30 cellular contexts compared by ENCODE assay signal in genomic region chr16:80778707-80779106, GRCh38.
"Had no signal": no experiment of that assay in that cellular context is flagged by ENCODE, and none has a peak within 500 bp of the region (broad histone marks: within the 10 kb centered on the region; RNA-seq: fewer than 3 reads in every experiment).

No MANE protein-coding gene starts in this region.

- H3K4me3 Mint-ChIP-seq: activated naive CD8-positive, alpha-beta T cell treated with anti-CD3 and anti-CD28 coated beads, Interleukin-2, amount 50 U/mL, for 24 hours; activated T-helper 1 cell treated with anti-CD3 and anti-CD28 coated beads, Interleukin-12 subunit alpha, Interleukin-12 subunit beta, Interleukin-2, Interleukin-4 antibody, amounts not matched to agents 30 ng/mL and 10 ng/mL and 1 ng/mL, durations not matched to agents 14 hours and 24 hours and 36 hours; central memory CD8-positive, alpha-beta T cell; dendritic cell treated with granulocyte-macrophage colony-stimulating factor and Interleukin-4, amounts not matched to agents 40 ng/mL and 50 ng/mL, for 4 days; memory B cell; naive thymus-derived CD4-positive, alpha-beta T cell; neural crest cell had no signal

- FAIRE-seq: bronchial epithelial cell, TTC549 had no signal

- H3K27ac ChIP-seq: gastroesophageal sphincter, hepatocyte, parathyroid adenoma, psoas muscle, right atrium auricular region, spleen, suprapubic skin, tibial nerve, VCaP had no signal

- H3K27me3 ChIP-seq: gastroesophageal sphincter, hepatocyte, right atrium auricular region, spleen, suprapubic skin, tibial nerve had no signal

- H3K9ac ChIP-seq: parathyroid adenoma had no signal

- H2AFZ ChIP-seq: hepatocyte, parathyroid adenoma had no signal

- H3K36me3 ChIP-seq: gastroesophageal sphincter, right atrium auricular region, spleen, suprapubic skin, tibial nerve had no signal

- H3K4me1 Mint-ChIP-seq: memory B cell, neural crest cell had no signal

- H3K79me2 ChIP-seq: parathyroid adenoma had no signal

- H3K27me3 Mint-ChIP-seq: activated naive CD8-positive, alpha-beta T cell treated with anti-CD3 and anti-CD28 coated beads, Interleukin-2, amount 50 U/mL, for 24 hours; central memory CD8-positive, alpha-beta T cell; dendritic cell treated with granulocyte-macrophage colony-stimulating factor and Interleukin-4, amounts not matched to agents 40 ng/mL and 50 ng/mL, for 4 days; memory B cell had no signal

- DNase-seq: activated CD4-positive, alpha-beta T cell treated with anti-CD3 and anti-CD28 coated beads for 48 hours; activated CD4-positive, alpha-beta T cell treated with anti-CD3 and anti-CD28 coated beads, Interleukin-2, amount 50 U/mL, for 48 hours; activated CD8-positive, alpha-beta memory T cell treated with anti-CD3 and anti-CD28 coated beads for 24 hours; activated gamma-delta T cell; activated naive CD4-positive, alpha-beta T cell treated with anti-CD3 and anti-CD28 coated beads, Interleukin-2, amount 50 U/mL, for 16 hours; activated naive CD8-positive, alpha-beta T cell treated with anti-CD3 and anti-CD28 coated beads, Interleukin-2, amount 50 U/mL, for 24 hours; amygdala; effector CD8-positive, alpha-beta T cell; kidney; midbrain; naive thymus-derived CD4-positive, alpha-beta T cell; nucleus accumbens; psoas muscle; spleen; stimulated activated naive CD4-positive, alpha-beta T cell; T-helper 1 cell had no signal

- H3K4me1 ChIP-seq: gastroesophageal sphincter, parathyroid adenoma, psoas muscle, right atrium auricular region, suprapubic skin, tibial nerve had no signal

- H3K27ac Mint-ChIP-seq: activated naive CD8-positive, alpha-beta T cell treated with anti-CD3 and anti-CD28 coated beads, Interleukin-2, amount 50 U/mL, for 24 hours; activated T-helper 1 cell treated with anti-CD3 and anti-CD28 coated beads, Interleukin-12 subunit alpha, Interleukin-12 subunit beta, Interleukin-2, Interleukin-4 antibody, amounts not matched to agents 30 ng/mL and 10 ng/mL and 1 ng/mL, durations not matched to agents 14 hours and 24 hours and 36 hours; dendritic cell treated with granulocyte-macrophage colony-stimulating factor and Interleukin-4, amounts not matched to agents 40 ng/mL and 50 ng/mL, for 4 days; memory B cell; naive thymus-derived CD4-positive, alpha-beta T cell had no signal

- H3K4me2 ChIP-seq: hepatocyte had no signal

- H3K4me3 ChIP-seq: gastroesophageal sphincter, hepatocyte, psoas muscle, right atrium auricular region, spleen, suprapubic skin, tibial nerve had no signal
